10 cellular contexts compared by ENCODE assay signal in the genomic region with DNA sequence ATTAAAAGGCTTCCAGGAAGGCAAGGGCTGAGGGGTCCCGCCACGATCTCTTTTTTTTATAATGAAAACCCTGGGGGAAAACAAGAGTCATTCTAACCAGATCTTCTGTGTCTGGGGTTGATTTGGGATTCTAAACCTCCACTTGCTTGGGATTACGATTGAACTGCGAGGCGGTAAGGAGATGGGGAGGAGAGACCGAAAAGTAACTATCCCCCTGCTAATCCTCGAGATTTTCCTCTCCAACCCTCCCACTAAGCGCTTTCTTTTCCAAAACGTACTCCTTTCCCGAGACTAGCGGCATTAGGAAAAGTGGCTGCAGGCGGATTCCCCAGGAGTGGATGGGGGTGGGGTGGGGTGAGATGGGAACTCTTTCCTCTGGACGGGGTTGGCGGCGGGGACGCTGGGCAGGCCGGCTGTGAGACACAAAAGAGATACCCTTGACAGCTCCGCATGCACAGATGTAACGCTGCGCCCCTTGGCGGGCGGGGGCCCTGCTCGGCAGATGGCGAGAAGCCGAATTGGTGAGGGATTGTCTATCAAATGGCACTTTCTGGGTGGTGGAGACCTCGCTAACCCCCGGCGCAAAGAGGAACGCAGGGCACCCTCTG. TPM values are rescaled to one million over a fixed set of nuclear protein-coding genes. Genes with fewer than 3 reads are reported as not detected.
DNase-seq lines count a peak whose midpoint lies in the region; ATAC-seq and TF ChIP-seq lines count a peak whose summit lies in the region.
"Had no signal": no experiment of that assay in that cellular context is flagged by ENCODE, and none has a peak within 500 bp of the region (broad histone marks: within the 10 kb centered on the region; RNA-seq: fewer than 3 reads in every experiment).

No MANE protein-coding gene starts in this region.

- peak; percentile 80 for DNase-seq in D341Med (ENCODE audit: low spot score)
- DNase-seq in NCI-H128 (lab: John Stamatoyannopoulos, UW; ENCODE audit: unreplicated experiment): peak; percentile 44
- peak; percentile 38 to 44 for DNase-seq in SHP77 (lab: John Stamatoyannopoulos, UW)
- peak; percentile 43 for DNase-seq in iPS-NIHi7 (ENCODE audit: extremely low spot score)
- DNase-seq in prostate gland (ENCODE audit: low spot score): no peak
- no peak for DNase-seq in thyroid gland
- DNase-seq in SKM-1 (lab: John Stamatoyannopoulos, UW; ENCODE audit: unreplicated experiment): no peak

- ATAC-seq in GM18870 (IDR thresholded peaks at IDR 0.05; ENCODE audit: unreplicated experiment): no peak

- H3K27ac ChIP-seq in prostate gland: no peak overlapping the region
- no peak overlapping the region for H3K27ac ChIP-seq in thyroid gland
- H3K27ac ChIP-seq: RWPE1 had no signal

- TF ChIP-seq POLR2A in prostate gland (IDR thresholded peaks at IDR 0.05): no peak
- TF ChIP-seq POLR2A in thyroid gland (IDR thresholded peaks at IDR 0.05): no peak

- no peaks in the 10 kb centered on the region for H3K9me3 ChIP-seq in prostate gland
- no peaks in the 10 kb centered on the region for H3K9me3 ChIP-seq in thyroid gland

- intact Hi-C loops in prostate gland (cut with DNase I): loop anchor here (10.0 kb wide), 1 partner anchor 434 kb away; no protein-coding TSS in a partner anchor
- intact Hi-C loops in thyroid gland (cut with DNase I): no loop called here

- H3K36me3 ChIP-seq in prostate gland (no peaks in the 10 kb centered on the region), thyroid gland (no peaks in the 10 kb centered on the region)

- H3K27me3 ChIP-seq in prostate gland (replicated peaks; ENCODE audit: insufficient read depth) (peaks cover 14% of the 10 kb centered on the region), thyroid gland (peaks cover 8% of the 10 kb centered on the region)

- TF ChIP-seq CTCF in prostate gland (IDR thresholded peaks at IDR 0.05): no peak
- no peak for TF ChIP-seq CTCF in thyroid gland (IDR thresholded peaks at IDR 0.05)

- no peaks in the 10 kb centered on the region for H3K4me1 ChIP-seq in prostate gland (replicated peaks)
- H3K4me1 ChIP-seq in thyroid gland: peaks cover 0 to 7% of the 10 kb centered on the region in 2 donors

- H3K4me3 ChIP-seq in prostate gland (no peak overlapping the region), thyroid gland (replicated peaks in 1 of 3) (no peak overlapping the region)

- under 1% methylated on average over 29 of the region's 29 CpGs for WGBS in prostate gland
- 1% methylated on average over 26 to 29 of the region's 29 CpGs for WGBS in thyroid gland, 2 donors

RNA-seq across cellular contexts. Expression of gene SRRM4, which starts 0.8 kb away (rescaled TPM):
- total RNA-seq in prostate gland: under 1 TPM; 0.05 to 0.11 TPM
- under 1 TPM in 2 of 4 donors, not detected in 2; 0.10 to 0.27 TPM for total RNA-seq in thyroid gland
- total RNA-seq: B cell had no signal

Comparison
In these comparisons a context has a peak if more than half of its experiments do, and no peak if none do; other contexts are left out.
1. DNase-seq: peak in D341Med (single experiment), NCI-H128 (single experiment), SHP77 (2 of 2) and iPS-NIHi7 (single experiment); none in prostate gland (single experiment), thyroid gland (0 of 2) and SKM-1 (single experiment).